Comparison of ENCODE assay signal across 1 cellular context in the genomic region with DNA sequence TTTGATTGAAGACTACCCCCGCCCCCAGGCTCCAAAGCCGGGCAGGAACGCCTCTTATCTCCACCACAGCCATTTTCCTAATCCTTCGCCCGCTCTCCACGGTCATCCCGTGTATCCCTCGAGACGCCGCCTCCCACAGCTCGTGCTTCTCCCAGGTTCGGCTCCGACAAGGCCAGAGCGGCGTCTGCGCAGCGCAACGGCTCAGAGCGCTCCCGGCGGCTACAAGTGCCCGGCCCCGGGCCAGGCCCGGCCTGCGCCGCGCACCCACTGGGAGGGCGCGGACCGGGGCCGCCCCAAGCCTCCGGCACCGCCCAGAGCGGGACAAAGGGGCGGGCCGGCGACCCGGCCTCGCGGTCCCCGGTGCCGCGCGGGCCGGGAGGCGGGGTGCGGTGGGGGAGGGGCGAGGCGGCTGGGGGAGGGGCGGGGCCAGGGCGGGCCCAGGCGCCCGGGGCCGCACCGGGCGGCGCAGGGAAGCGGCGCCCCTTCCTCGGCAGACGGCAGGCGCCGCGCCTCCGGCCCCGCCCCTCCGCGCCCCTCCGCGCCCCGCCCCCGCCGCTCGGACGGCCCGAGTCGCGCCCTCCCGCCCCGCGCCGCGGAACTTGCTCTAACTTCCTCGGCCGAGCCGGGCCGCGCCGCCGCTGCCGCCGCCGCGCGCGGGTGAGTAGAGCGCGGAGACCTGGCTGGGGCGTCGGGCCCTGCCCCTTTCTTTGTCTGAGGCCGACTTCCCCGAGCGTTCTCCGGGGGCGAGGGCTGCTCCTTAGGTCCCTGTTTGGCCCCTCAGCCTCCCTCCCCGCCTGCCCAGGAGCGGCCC.
A peak's percentile ranks its signal among the peaks of the same experiment; 100 is the strongest.
TF ChIP-seq lines count a peak whose summit lies in the region.

A gene with protein sequence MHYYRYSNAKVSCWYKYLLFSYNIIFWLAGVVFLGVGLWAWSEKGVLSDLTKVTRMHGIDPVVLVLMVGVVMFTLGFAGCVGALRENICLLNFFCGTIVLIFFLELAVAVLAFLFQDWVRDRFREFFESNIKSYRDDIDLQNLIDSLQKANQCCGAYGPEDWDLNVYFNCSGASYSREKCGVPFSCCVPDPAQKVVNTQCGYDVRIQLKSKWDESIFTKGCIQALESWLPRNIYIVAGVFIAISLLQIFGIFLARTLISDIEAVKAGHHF (plus strand): TSS at position 596 of the 811 bp plus-strand sequence. CDS start 34,924 bp downstream, outside the sequence.

TF ChIP-seq in HepG2, 621 proteins besides CTCF, POLR2A, EP300 and RAD21 (continued from another document and continues in another):
- TF ChIP-seq, protein P1, sequence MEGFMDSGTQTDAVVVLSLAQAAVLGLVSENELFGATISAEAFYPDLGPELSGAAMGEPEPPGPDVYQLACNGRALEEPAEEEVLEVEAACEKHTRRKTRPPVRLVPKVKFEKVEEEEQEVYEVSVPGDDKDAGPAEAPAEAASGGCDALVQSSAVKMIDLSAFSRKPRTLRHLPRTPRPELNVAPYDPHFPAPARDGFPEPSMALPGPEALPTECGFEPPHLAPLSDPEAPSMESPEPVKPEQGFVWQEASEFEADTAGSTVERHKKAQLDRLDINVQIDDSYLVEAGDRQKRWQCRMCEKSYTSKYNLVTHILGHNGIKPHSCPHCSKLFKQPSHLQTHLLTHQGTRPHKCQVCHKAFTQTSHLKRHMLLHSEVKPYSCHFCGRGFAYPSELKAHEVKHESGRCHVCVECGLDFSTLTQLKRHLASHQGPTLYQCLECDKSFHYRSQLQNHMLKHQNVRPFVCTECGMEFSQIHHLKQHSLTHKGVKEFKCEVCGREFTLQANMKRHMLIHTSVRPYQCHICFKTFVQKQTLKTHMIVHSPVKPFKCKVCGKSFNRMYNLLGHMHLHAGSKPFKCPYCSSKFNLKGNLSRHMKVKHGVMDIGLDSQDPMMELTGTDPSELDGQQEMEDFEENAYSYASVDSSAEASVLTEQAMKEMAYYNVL (CRISPR knock-in tag; IDR thresholded peaks at IDR 0.05; ENCODE audit: borderline replicate concordance) = 0 out of 2 replicates have a peak, but pooled peaks have one; percentile 23
- TF ChIP-seq KMT2B (CRISPR knock-in tag; IDR thresholded peaks at IDR 0.05) (no peak), ZNF605 (CRISPR knock-in tag; IDR thresholded peaks at IDR 0.05) (peak; percentile 39; the same call in 1 of the 2 replicates), ZNF567 (CRISPR knock-in tag; IDR thresholded peaks at IDR 0.05; ENCODE audit: borderline replicate concordance) (no peak), ZNF816 (CRISPR knock-in tag; IDR thresholded peaks at IDR 0.05; ENCODE audit: borderline replicate concordance) (0 out of 2 replicates have a peak, but pooled peaks have one; percentile 49), ZNF530 (CRISPR knock-in tag; IDR thresholded peaks at IDR 0.05; ENCODE audit: low read depth) (no peak), RCOR2 (CRISPR knock-in tag; IDR thresholded peaks at IDR 0.05) (no peak), HOXA3 (CRISPR knock-in tag; IDR thresholded peaks at IDR 0.05) (peak; percentile 22; the same call in 1 of the 2 replicates), ZNF292 (CRISPR knock-in tag; IDR thresholded peaks at IDR 0.05; ENCODE audit: borderline replicate concordance, low read depth) (no peak), IRF9 (CRISPR knock-in tag; IDR thresholded peaks at IDR 0.05; ENCODE audit: borderline replicate concordance) (0 out of 2 replicates have a peak, but pooled peaks have one; percentile 34), SNAI1 (CRISPR knock-in tag; IDR thresholded peaks at IDR 0.05; ENCODE audit: borderline replicate concordance) (no peak), THAP11 (CRISPR knock-in tag; IDR thresholded peaks at IDR 0.05) (peak; percentile 28; the same call in 1 of the 2 replicates), SATB2 (CRISPR knock-in tag; IDR thresholded peaks at IDR 0.05) (no peak), MAF1 (CRISPR knock-in tag; IDR thresholded peaks at IDR 0.05; ENCODE audit: borderline replicate concordance) (no peak), TEAD3 (CRISPR knock-in tag; optimal IDR thresholded peaks at IDR 0.05; ENCODE audit: borderline replicate concordance) (peak; percentile 8), ZNF776 (CRISPR knock-in tag; IDR thresholded peaks at IDR 0.05) (0 out of 2 replicates have a peak, but pooled peaks have one; percentile 19), GLMP (CRISPR knock-in tag; IDR thresholded peaks at IDR 0.05; ENCODE audit: borderline replicate concordance) (no peak), ZNF761 (CRISPR knock-in tag; conservative IDR thresholded peaks at IDR 0.05) (no peak), PHF8 (CRISPR knock-in tag; IDR thresholded peaks at IDR 0.05) (peak; percentile 34; the same call in 1 of the 2 replicates), SP4 (CRISPR knock-in tag; IDR thresholded peaks at IDR 0.05) (peak; percentile 25; the same call in 1 of the 2 replicates), ZNF3 (CRISPR knock-in tag; IDR thresholded peaks at IDR 0.05) (no peak), MAZ (IDR thresholded peaks at IDR 0.05; ENCODE audit: borderline replicate concordance, low read depth, low read length) (0 out of 2 replicates have a peak, but pooled peaks have one; percentile 21), MAZ (CRISPR knock-in tag; IDR thresholded peaks at IDR 0.05; ENCODE audit: low read depth) (peak; percentile 52; the same call in 1 of the 2 replicates), MXI1 (IDR thresholded peaks at IDR 0.05; ENCODE audit: borderline replicate concordance, low read depth, low read length) (peak; percentile 53; the same call in 1 of the 3 replicates), TBX2 (CRISPR knock-in tag; IDR thresholded peaks at IDR 0.05; ENCODE audit: borderline replicate concordance) (0 out of 2 replicates have a peak, but pooled peaks have one; percentile 7), KDM6A (CRISPR knock-in tag; IDR thresholded peaks at IDR 0.05; ENCODE audit: low read depth) (no peak), ZNF713 (CRISPR knock-in tag; IDR thresholded peaks at IDR 0.05) (no peak), ZNF639 (CRISPR knock-in tag; conservative IDR thresholded peaks at IDR 0.05) (peak; percentile 72), GATAD1 (CRISPR knock-in tag; IDR thresholded peaks at IDR 0.05) (no peak), TOPORS (CRISPR knock-in tag; IDR thresholded peaks at IDR 0.05) (peak; percentile 45), ZNF614 (CRISPR knock-in tag; IDR thresholded peaks at IDR 0.05; ENCODE audit: borderline replicate concordance) (no peak), POLR2AphosphoS5 (IDR thresholded peaks at IDR 0.05; ENCODE audit: low read depth, low read length) (0 out of 2 replicates have a peak, but pooled peaks have one; percentile 35), ZNF777 (CRISPR knock-in tag; IDR thresholded peaks at IDR 0.05) (0 out of 2 replicates have a peak, but pooled peaks have one; percentile 56), HNRNPLL (IDR thresholded peaks at IDR 0.05; ENCODE audit: low read depth, low read length, poor library complexity, severe bottlenecking) (peak; percentile 97), GMEB1 (CRISPR knock-in tag; IDR thresholded peaks at IDR 0.05; ENCODE audit: borderline replicate concordance) (peak; percentile 37; the same call in 1 of the 2 replicates)
- TF ChIP-seq, protein P2, sequence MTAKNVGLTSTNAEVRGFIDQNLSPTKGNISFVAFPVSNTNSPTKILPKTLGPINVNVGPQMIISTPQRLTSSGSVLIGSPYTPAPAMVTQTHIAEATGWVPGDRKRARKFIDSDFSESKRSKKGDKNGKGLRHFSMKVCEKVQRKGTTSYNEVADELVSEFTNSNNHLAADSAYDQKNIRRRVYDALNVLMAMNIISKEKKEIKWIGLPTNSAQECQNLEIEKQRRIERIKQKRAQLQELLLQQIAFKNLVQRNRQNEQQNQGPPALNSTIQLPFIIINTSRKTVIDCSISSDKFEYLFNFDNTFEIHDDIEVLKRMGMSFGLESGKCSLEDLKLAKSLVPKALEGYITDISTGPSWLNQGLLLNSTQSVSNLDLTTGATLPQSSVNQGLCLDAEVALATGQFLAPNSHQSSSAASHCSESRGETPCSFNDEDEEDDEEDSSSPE (CRISPR knock-in tag; IDR thresholded peaks at IDR 0.05) = peak; percentile 16; the same call in 1 of the 2 replicates
- TF ChIP-seq, protein P3, sequence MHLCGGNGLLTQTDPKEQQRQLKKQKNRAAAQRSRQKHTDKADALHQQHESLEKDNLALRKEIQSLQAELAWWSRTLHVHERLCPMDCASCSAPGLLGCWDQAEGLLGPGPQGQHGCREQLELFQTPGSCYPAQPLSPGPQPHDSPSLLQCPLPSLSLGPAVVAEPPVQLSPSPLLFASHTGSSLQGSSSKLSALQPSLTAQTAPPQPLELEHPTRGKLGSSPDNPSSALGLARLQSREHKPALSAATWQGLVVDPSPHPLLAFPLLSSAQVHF (CRISPR knock-in tag; IDR thresholded peaks at IDR 0.05) = no peak
- TF ChIP-seq, protein P4, sequence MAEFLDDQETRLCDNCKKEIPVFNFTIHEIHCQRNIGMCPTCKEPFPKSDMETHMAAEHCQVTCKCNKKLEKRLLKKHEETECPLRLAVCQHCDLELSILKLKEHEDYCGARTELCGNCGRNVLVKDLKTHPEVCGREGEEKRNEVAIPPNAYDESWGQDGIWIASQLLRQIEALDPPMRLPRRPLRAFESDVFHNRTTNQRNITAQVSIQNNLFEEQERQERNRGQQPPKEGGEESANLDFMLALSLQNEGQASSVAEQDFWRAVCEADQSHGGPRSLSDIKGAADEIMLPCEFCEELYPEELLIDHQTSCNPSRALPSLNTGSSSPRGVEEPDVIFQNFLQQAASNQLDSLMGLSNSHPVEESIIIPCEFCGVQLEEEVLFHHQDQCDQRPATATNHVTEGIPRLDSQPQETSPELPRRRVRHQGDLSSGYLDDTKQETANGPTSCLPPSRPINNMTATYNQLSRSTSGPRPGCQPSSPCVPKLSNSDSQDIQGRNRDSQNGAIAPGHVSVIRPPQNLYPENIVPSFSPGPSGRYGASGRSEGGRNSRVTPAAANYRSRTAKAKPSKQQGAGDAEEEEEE (CRISPR knock-in tag; IDR thresholded peaks at IDR 0.05; ENCODE audit: borderline replicate concordance) = no peak
- TF ChIP-seq, protein P5, sequence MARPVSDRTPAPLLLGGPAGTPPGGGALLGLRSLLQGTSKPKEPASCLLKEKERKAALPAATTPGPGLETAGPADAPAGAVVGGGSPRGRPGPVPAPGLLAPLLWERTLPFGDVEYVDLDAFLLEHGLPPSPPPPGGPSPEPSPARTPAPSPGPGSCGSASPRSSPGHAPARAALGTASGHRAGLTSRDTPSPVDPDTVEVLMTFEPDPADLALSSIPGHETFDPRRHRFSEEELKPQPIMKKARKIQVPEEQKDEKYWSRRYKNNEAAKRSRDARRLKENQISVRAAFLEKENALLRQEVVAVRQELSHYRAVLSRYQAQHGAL (CRISPR knock-in tag; IDR thresholded peaks at IDR 0.05; ENCODE audit: not compliant biosample characterization) = no peak
- TF ChIP-seq, protein P6, sequence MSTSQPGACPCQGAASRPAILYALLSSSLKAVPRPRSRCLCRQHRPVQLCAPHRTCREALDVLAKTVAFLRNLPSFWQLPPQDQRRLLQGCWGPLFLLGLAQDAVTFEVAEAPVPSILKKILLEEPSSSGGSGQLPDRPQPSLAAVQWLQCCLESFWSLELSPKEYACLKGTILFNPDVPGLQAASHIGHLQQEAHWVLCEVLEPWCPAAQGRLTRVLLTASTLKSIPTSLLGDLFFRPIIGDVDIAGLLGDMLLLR (CRISPR knock-in tag; IDR thresholded peaks at IDR 0.05) = 0 out of 2 replicates have a peak, but pooled peaks have one; percentile 31
- TF ChIP-seq, protein P7, sequence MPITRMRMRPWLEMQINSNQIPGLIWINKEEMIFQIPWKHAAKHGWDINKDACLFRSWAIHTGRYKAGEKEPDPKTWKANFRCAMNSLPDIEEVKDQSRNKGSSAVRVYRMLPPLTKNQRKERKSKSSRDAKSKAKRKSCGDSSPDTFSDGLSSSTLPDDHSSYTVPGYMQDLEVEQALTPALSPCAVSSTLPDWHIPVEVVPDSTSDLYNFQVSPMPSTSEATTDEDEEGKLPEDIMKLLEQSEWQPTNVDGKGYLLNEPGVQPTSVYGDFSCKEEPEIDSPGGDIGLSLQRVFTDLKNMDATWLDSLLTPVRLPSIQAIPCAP (CRISPR knock-in tag; IDR thresholded peaks at IDR 0.05; ENCODE audit: low read depth) = no peak
